Comparison of ENCODE assay signal across 1 cellular context in the genomic region with DNA sequence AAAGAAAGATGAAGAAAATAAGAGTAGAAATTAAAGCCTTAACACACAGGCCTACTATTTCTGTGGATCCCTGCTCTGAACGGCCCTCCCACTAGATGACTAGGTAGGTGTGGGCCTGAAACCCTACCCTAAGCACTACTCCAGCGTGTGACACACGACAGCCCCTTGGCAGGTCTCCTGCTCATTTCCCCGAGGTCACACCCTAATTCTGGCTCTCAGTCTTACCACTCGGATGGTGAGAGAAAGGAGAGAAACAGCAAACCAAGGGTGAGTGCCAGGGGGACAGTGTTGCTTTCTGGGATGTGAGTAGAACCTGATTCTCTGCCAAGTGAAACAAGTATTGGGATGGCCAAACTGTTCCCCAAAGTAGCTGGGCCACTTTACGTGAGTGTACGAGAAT.
A peak's percentile ranks its signal among the peaks of the same experiment; 100 is the strongest.
TF ChIP-seq lines count a peak whose summit lies in the region.

No MANE protein-coding gene starts in this region.

TF ChIP-seq in HEK293, 187 proteins besides CTCF, POLR2A, EP300 and RAD21 (continued from another document and continues in another):
- TF ChIP-seq, protein P1, sequence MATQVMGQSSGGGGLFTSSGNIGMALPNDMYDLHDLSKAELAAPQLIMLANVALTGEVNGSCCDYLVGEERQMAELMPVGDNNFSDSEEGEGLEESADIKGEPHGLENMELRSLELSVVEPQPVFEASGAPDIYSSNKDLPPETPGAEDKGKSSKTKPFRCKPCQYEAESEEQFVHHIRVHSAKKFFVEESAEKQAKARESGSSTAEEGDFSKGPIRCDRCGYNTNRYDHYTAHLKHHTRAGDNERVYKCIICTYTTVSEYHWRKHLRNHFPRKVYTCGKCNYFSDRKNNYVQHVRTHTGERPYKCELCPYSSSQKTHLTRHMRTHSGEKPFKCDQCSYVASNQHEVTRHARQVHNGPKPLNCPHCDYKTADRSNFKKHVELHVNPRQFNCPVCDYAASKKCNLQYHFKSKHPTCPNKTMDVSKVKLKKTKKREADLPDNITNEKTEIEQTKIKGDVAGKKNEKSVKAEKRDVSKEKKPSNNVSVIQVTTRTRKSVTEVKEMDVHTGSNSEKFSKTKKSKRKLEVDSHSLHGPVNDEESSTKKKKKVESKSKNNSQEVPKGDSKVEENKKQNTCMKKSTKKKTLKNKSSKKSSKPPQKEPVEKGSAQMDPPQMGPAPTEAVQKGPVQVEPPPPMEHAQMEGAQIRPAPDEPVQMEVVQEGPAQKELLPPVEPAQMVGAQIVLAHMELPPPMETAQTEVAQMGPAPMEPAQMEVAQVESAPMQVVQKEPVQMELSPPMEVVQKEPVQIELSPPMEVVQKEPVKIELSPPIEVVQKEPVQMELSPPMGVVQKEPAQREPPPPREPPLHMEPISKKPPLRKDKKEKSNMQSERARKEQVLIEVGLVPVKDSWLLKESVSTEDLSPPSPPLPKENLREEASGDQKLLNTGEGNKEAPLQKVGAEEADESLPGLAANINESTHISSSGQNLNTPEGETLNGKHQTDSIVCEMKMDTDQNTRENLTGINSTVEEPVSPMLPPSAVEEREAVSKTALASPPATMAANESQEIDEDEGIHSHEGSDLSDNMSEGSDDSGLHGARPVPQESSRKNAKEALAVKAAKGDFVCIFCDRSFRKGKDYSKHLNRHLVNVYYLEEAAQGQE (tag by site-specific recombination; IDR thresholded peaks at IDR 0.05), result no peak
- TF ChIP-seq ZNF37A (tag by site-specific recombination; IDR thresholded peaks at IDR 0.05) (no peak), ZNF529 (tag by site-specific recombination; IDR thresholded peaks at IDR 0.05; ENCODE audit: insufficient replicate concordance) (no peak), KLF1 (tag by site-specific recombination; IDR thresholded peaks at IDR 0.05) (peak; percentile 75), MEIS1 (CRISPR knock-in tag; IDR thresholded peaks at IDR 0.05; ENCODE audit: borderline replicate concordance) (no peak), ZNF510 (tag by site-specific recombination; IDR thresholded peaks at IDR 0.05; ENCODE audit: insufficient replicate concordance) (no peak), ZNF169 (tag by site-specific recombination; IDR thresholded peaks at IDR 0.05) (no peak), TRIM28 (IDR thresholded peaks at IDR 0.05; ENCODE audit: borderline replicate concordance, low read length) (no peak), ZIC2 (tag by site-specific recombination; IDR thresholded peaks at IDR 0.05) (no peak), PRDM1 (tag by site-specific recombination; IDR thresholded peaks at IDR 0.05) (no peak), ZNF292 (tag by site-specific recombination; IDR thresholded peaks at IDR 0.05; ENCODE audit: borderline replicate concordance, low read depth) (no peak), ZNF629 (tag by site-specific recombination; IDR thresholded peaks at IDR 0.05) (no peak), ZNF274 (IDR thresholded peaks at IDR 0.05; ENCODE audit: low read length) (no peak), ZNF274 (tag by site-specific recombination; IDR thresholded peaks at IDR 0.05; ENCODE audit: borderline replicate concordance) (no peak), ZBTB21 (tag by site-specific recombination; IDR thresholded peaks at IDR 0.05) (no peak), GLIS2 (tag by site-specific recombination; IDR thresholded peaks at IDR 0.05) (no peak), ZNF24 (tag by site-specific recombination; IDR thresholded peaks at IDR 0.05) (no peak), ZNF239 (tag by site-specific recombination; IDR thresholded peaks at IDR 0.05) (no peak), ZNF596 (tag by site-specific recombination; IDR thresholded peaks at IDR 0.05) (no peak), ZFHX2 (tag by site-specific recombination; conservative IDR thresholded peaks at IDR 0.05) (peak; percentile 24; the same call in 1 of the 2 replicates), SETDB1 (IDR thresholded peaks at IDR 0.05; ENCODE audit: insufficient read length, low read length) (no peak), ZNF521 (tag by site-specific recombination; IDR thresholded peaks at IDR 0.05) (no peak), ZNF658 (tag by site-specific recombination; IDR thresholded peaks at IDR 0.05) (no peak), ZBTB48 (tag by site-specific recombination; IDR thresholded peaks at IDR 0.05) (peak; percentile 94), BCL11B (tag by site-specific recombination; IDR thresholded peaks at IDR 0.05; ENCODE audit: low read depth) (no peak), ZFP69B (tag by site-specific recombination; IDR thresholded peaks at IDR 0.05) (no peak), ZNF558 (tag by site-specific recombination; IDR thresholded peaks at IDR 0.05) (no peak), ZNF221 (tag by site-specific recombination; IDR thresholded peaks at IDR 0.05; ENCODE audit: borderline replicate concordance) (no peak), BCL6B (tag by site-specific recombination; IDR thresholded peaks at IDR 0.05) (no peak), ZNF768 (tag by site-specific recombination; IDR thresholded peaks at IDR 0.05) (no peak), ZNF302 (tag by site-specific recombination; IDR thresholded peaks at IDR 0.05; ENCODE audit: low read depth) (no peak), ZBTB7A (tag by site-specific recombination; IDR thresholded peaks at IDR 0.05; ENCODE audit: low read depth) (no peak), ZNF114 (tag by site-specific recombination; IDR thresholded peaks at IDR 0.05) (no peak), FEZF1 (tag by site-specific recombination; IDR thresholded peaks at IDR 0.05) (peak; percentile 39), SP7 (tag by site-specific recombination; IDR thresholded peaks at IDR 0.05) (peak; percentile 63), ZNF311 (tag by site-specific recombination; IDR thresholded peaks at IDR 0.05; ENCODE audit: borderline replicate concordance) (no peak), ZNF26 (tag by site-specific recombination; IDR thresholded peaks at IDR 0.05) (no peak), SP3 (tag by site-specific recombination; IDR thresholded peaks at IDR 0.05) (no peak), ZXDB (tag by site-specific recombination; IDR thresholded peaks at IDR 0.05) (no peak), INSM2 (tag by site-specific recombination; IDR thresholded peaks at IDR 0.05) (no peak), ZNF335 (tag by site-specific recombination; conservative IDR thresholded peaks at IDR 0.05) (0 out of 2 replicates have a peak, but pooled peaks have one; percentile 16), ZNF174 (tag by site-specific recombination; IDR thresholded peaks at IDR 0.05) (no peak)
- TF ChIP-seq, protein P2, sequence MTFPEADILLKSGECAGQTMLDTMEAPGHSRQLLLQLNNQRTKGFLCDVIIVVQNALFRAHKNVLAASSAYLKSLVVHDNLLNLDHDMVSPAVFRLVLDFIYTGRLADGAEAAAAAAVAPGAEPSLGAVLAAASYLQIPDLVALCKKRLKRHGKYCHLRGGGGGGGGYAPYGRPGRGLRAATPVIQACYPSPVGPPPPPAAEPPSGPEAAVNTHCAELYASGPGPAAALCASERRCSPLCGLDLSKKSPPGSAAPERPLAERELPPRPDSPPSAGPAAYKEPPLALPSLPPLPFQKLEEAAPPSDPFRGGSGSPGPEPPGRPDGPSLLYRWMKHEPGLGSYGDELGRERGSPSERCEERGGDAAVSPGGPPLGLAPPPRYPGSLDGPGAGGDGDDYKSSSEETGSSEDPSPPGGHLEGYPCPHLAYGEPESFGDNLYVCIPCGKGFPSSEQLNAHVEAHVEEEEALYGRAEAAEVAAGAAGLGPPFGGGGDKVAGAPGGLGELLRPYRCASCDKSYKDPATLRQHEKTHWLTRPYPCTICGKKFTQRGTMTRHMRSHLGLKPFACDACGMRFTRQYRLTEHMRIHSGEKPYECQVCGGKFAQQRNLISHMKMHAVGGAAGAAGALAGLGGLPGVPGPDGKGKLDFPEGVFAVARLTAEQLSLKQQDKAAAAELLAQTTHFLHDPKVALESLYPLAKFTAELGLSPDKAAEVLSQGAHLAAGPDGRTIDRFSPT (tag by site-specific recombination; IDR thresholded peaks at IDR 0.05), result no peak
- TF ChIP-seq, protein P3, sequence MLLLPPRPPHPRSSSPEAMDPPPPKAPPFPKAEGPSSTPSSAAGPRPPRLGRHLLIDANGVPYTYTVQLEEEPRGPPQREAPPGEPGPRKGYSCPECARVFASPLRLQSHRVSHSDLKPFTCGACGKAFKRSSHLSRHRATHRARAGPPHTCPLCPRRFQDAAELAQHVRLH (tag by site-specific recombination; IDR thresholded peaks at IDR 0.05), result no peak
- TF ChIP-seq, protein P4, sequence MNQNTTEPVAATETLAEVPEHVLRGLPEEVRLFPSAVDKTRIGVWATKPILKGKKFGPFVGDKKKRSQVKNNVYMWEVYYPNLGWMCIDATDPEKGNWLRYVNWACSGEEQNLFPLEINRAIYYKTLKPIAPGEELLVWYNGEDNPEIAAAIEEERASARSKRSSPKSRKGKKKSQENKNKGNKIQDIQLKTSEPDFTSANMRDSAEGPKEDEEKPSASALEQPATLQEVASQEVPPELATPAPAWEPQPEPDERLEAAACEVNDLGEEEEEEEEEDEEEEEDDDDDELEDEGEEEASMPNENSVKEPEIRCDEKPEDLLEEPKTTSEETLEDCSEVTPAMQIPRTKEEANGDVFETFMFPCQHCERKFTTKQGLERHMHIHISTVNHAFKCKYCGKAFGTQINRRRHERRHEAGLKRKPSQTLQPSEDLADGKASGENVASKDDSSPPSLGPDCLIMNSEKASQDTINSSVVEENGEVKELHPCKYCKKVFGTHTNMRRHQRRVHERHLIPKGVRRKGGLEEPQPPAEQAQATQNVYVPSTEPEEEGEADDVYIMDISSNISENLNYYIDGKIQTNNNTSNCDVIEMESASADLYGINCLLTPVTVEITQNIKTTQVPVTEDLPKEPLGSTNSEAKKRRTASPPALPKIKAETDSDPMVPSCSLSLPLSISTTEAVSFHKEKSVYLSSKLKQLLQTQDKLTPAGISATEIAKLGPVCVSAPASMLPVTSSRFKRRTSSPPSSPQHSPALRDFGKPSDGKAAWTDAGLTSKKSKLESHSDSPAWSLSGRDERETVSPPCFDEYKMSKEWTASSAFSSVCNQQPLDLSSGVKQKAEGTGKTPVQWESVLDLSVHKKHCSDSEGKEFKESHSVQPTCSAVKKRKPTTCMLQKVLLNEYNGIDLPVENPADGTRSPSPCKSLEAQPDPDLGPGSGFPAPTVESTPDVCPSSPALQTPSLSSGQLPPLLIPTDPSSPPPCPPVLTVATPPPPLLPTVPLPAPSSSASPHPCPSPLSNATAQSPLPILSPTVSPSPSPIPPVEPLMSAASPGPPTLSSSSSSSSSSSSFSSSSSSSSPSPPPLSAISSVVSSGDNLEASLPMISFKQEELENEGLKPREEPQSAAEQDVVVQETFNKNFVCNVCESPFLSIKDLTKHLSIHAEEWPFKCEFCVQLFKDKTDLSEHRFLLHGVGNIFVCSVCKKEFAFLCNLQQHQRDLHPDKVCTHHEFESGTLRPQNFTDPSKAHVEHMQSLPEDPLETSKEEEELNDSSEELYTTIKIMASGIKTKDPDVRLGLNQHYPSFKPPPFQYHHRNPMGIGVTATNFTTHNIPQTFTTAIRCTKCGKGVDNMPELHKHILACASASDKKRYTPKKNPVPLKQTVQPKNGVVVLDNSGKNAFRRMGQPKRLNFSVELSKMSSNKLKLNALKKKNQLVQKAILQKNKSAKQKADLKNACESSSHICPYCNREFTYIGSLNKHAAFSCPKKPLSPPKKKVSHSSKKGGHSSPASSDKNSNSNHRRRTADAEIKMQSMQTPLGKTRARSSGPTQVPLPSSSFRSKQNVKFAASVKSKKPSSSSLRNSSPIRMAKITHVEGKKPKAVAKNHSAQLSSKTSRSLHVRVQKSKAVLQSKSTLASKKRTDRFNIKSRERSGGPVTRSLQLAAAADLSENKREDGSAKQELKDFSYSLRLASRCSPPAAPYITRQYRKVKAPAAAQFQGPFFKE (tag by site-specific recombination; IDR thresholded peaks at IDR 0.05; ENCODE audit: borderline replicate concordance), result no peak
- TF ChIP-seq, protein P5, sequence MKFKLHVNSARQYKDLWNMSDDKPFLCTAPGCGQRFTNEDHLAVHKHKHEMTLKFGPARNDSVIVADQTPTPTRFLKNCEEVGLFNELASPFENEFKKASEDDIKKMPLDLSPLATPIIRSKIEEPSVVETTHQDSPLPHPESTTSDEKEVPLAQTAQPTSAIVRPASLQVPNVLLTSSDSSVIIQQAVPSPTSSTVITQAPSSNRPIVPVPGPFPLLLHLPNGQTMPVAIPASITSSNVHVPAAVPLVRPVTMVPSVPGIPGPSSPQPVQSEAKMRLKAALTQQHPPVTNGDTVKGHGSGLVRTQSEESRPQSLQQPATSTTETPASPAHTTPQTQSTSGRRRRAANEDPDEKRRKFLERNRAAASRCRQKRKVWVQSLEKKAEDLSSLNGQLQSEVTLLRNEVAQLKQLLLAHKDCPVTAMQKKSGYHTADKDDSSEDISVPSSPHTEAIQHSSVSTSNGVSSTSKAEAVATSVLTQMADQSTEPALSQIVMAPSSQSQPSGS (tag by site-specific recombination; IDR thresholded peaks at IDR 0.05; ENCODE audit: low read depth), result no peak
